ENCODE assay signal across 1 cellular context in genomic region chr11:62146476-62147200, GRCh38.
A peak's percentile ranks its signal among the peaks of the same experiment; 100 is the strongest.
TF ChIP-seq lines count a peak whose summit lies in the region.

No MANE protein-coding gene starts in this region.

TF ChIP-seq in HepG2, 621 proteins besides CTCF, POLR2A, EP300 and RAD21:
- TF ChIP-seq BRF2 (CRISPR knock-in tag; IDR thresholded peaks at IDR 0.05) (no peak), AGO2 (optimal IDR thresholded peaks at IDR 0.05; ENCODE audit: low read depth, low read length) (peak; percentile 62)
